32 cellular contexts compared by ENCODE assay signal in genomic region chr5:136221340-136221739, GRCh38. TPM values are rescaled to one million over a fixed set of nuclear protein-coding genes. Genes with fewer than 3 reads are reported as not detected.
"Had no signal": no experiment of that assay in that cellular context is flagged by ENCODE, and none has a peak within 500 bp of the region (broad histone marks: within the 10 kb centered on the region; RNA-seq: fewer than 3 reads in every experiment).

No MANE protein-coding gene starts in this region.

- H3K4me1 Mint-ChIP-seq: stimulated activated effector memory CD8-positive, alpha-beta T cell treated with anti-CD3 and anti-CD28 coated beads, Interleukin-12 subunit alpha, Interleukin-12 subunit beta, amount 100 ng/mL, for 72 hours; stimulated activated memory B cell treated with anti-CD40 and anti-IgM and Interleukin-4, amounts not matched to agents 10 μg/mL and 1 μg/mL and 100 μg/mL, for 72 hours; stimulated activated naive B cell treated with anti-CD40 and anti-IgM and Interleukin-4, amounts not matched to agents 10 μg/mL and 1 μg/mL and 100 μg/mL, for 72 hours; stimulated activated naive CD8-positive, alpha-beta T cell treated with anti-CD3 and anti-CD28 coated beads, Interleukin-15, amount 100 ng/mL, for 72 hours had no signal

- H3K36me3 Mint-ChIP-seq: stimulated activated effector memory CD8-positive, alpha-beta T cell treated with anti-CD3 and anti-CD28 coated beads, Interleukin-12 subunit alpha, Interleukin-12 subunit beta, amount 100 ng/mL, for 72 hours; stimulated activated memory B cell treated with anti-CD40 and anti-IgM and Interleukin-4, amounts not matched to agents 10 μg/mL and 1 μg/mL and 100 μg/mL, for 72 hours; stimulated activated naive B cell treated with anti-CD40 and anti-IgM and Interleukin-4, amounts not matched to agents 10 μg/mL and 1 μg/mL and 100 μg/mL, for 72 hours; type B pancreatic cell had no signal

- H3K4me1 ChIP-seq: stomach, suprapubic skin, testis, thyroid gland, tibial artery, tibial nerve, transverse colon, upper lobe of left lung, upper lobe of right lung, uterus, vagina had no signal

- H3K27me3 ChIP-seq: testis, thyroid gland, tibial nerve, transverse colon, upper lobe of left lung, uterus, vagina had no signal

- H3K27ac Mint-ChIP-seq: stimulated activated effector memory CD8-positive, alpha-beta T cell treated with anti-CD3 and anti-CD28 coated beads, Interleukin-12 subunit alpha, Interleukin-12 subunit beta, amount 100 ng/mL, for 72 hours; stimulated activated memory B cell treated with anti-CD40 and anti-IgM and Interleukin-4, amounts not matched to agents 10 μg/mL and 1 μg/mL and 100 μg/mL, for 72 hours; stimulated activated naive B cell treated with anti-CD40 and anti-IgM and Interleukin-4, amounts not matched to agents 10 μg/mL and 1 μg/mL and 100 μg/mL, for 72 hours; stimulated activated naive CD8-positive, alpha-beta T cell treated with anti-CD3 and anti-CD28 coated beads, Interleukin-15, amount 100 ng/mL, for 72 hours; stimulated activated naive CD8-positive, alpha-beta T cell treated with anti-CD3 and anti-CD28 coated beads, Interleukin-15, Interleukin-2, amounts not matched to agents 100 ng/mL and 50 ng/mL, for 24 hours; type B pancreatic cell had no signal

- FAIRE-seq: urothelium cell line had no signal

- H3K4me3 ChIP-seq: stomach, suprapubic skin, testis, thoracic aorta, thyroid gland, tibial artery, tibial nerve, transverse colon, upper lobe of left lung, upper lobe of right lung, uterus, vagina had no signal

- H3K27ac ChIP-seq: stomach, suprapubic skin, testis, thoracic aorta, thyroid gland, tibial artery, tibial nerve, transverse colon, upper lobe of left lung, upper lobe of right lung, uterus, vagina had no signal

- DNase-seq: stimulated activated CD4-positive, alpha-beta T cell treated with anti-CD3 and anti-CD28 coated beads, Interleukin-2, amount 100 ng/mL, for 48 hours; stimulated activated CD4-positive, alpha-beta T cell treated with anti-CD3 and anti-CD28 coated beads, Interleukin-4, amount 100 ng/mL, for 1 hour; stimulated activated CD4-positive, alpha-beta T cell treated with anti-CD3 and anti-CD28 coated beads, Interleukin-4, amount 100 ng/mL, for 24 hours; stimulated activated CD4-positive, alpha-beta T cell treated with anti-CD3 and anti-CD28 coated beads, Interleukin-4, amount 100 ng/mL, for 4 hours; stimulated activated CD8-positive, alpha-beta memory T cell treated with anti-CD3 and anti-CD28 coated beads, Interleukin-4, amount 100 ng/mL, for 48 hours; stimulated activated naive B cell treated with anti-CD40 and anti-IgM and Interleukin-4, amounts not matched to agents 10 μg/mL and 1 μg/mL and 100 μg/mL, for 72 hours; stimulated activated naive CD4-positive, alpha-beta T cell; stimulated activated naive CD4-positive, alpha-beta T cell treated with Interleukin-2 at 50 U/mL for 16 hours; stimulated activated naive CD8-positive, alpha-beta T cell treated with anti-CD3 and anti-CD28 coated beads, Interleukin-15, amount 100 ng/mL, for 72 hours; stimulated activated naive CD8-positive, alpha-beta T cell treated with anti-CD3 and anti-CD28 coated beads, Interleukin-15, Interleukin-2, amounts not matched to agents 100 U/mL and 50 U/mL, for 24 hours; stomach; substantia nigra; testis; thyroid gland; tibial artery; transverse colon; trophoblast cell; upper lobe of left lung; upper lobe of right lung; uterus had no signal

- H3K9me3 ChIP-seq: suprapubic skin, testis, thoracic aorta, thyroid gland, upper lobe of right lung, uterus, vagina had no signal

- H3K4me3 Mint-ChIP-seq: stimulated activated effector memory CD8-positive, alpha-beta T cell treated with anti-CD3 and anti-CD28 coated beads, Interleukin-12 subunit alpha, Interleukin-12 subunit beta, amount 100 ng/mL, for 72 hours; stimulated activated memory B cell treated with anti-CD40 and anti-IgM and Interleukin-4, amounts not matched to agents 10 μg/mL and 1 μg/mL and 100 μg/mL, for 72 hours; stimulated activated naive B cell treated with anti-CD40 and anti-IgM and Interleukin-4, amounts not matched to agents 10 μg/mL and 1 μg/mL and 100 μg/mL, for 72 hours; stimulated activated naive CD8-positive, alpha-beta T cell treated with anti-CD3 and anti-CD28 coated beads, Interleukin-15, amount 100 ng/mL, for 72 hours; stimulated activated naive CD8-positive, alpha-beta T cell treated with anti-CD3 and anti-CD28 coated beads, Interleukin-15, Interleukin-2, amounts not matched to agents 100 ng/mL and 50 ng/mL, for 24 hours; type B pancreatic cell had no signal

- H3K36me3 ChIP-seq: stomach, suprapubic skin, thoracic aorta, thyroid gland, tibial artery, tibial nerve, transverse colon, upper lobe of left lung, upper lobe of right lung, uterus, vagina had no signal

RNA-seq across cellular contexts. Expression of gene SMIM32, which starts 28.4 kb away (rescaled TPM):
- total RNA-seq: subcutaneous adipose tissue, suprapubic skin, thoracic aorta, tibial nerve, upper lobe of left lung, upper lobe of right lung, ureter, urinary bladder, vagina had no signal
